Comparison of ENCODE assay signal across 13 cellular contexts in genomic region chr4:118981171-118981838, GRCh38.
DNase-seq lines count a peak whose midpoint lies in the region; ATAC-seq and TF ChIP-seq lines count a peak whose summit lies in the region.
"Had no signal": no experiment of that assay in that cellular context is flagged by ENCODE, and none has a peak within 500 bp of the region (broad histone marks: within the 10 kb centered on the region; RNA-seq: fewer than 3 reads in every experiment).

No MANE protein-coding gene starts in this region.

- H3K36me3 ChIP-seq in SJSA1 (no peaks in the 10 kb centered on the region), left ventricle myocardium inferior (no peaks in the 10 kb centered on the region)

- H3K4me3 Mint-ChIP-seq in activated CD4-positive, alpha-beta T cell treated with anti-CD3 and anti-CD28 coated beads, Interleukin-2, amount 10 ng/mL, durations not matched to agents 7 days and 5 days = no peak overlapping the region
- H3K4me3 Mint-ChIP-seq: neural crest cell; stimulated activated naive CD8-positive, alpha-beta T cell treated with anti-CD3 and anti-CD28 coated beads, Interleukin-15, amount 100 ng/mL, for 72 hours; T-cell had no signal

- H3K4me3 ChIP-seq in SJSA1 = peak overlapping the region; percentile 13
- H3K4me3 ChIP-seq in left ventricle myocardium inferior = no peak overlapping the region
- no peak overlapping the region for H3K4me3 ChIP-seq in skeletal muscle cell (ENCODE audit: low read depth, low read length)

- no peak overlapping the region for H3K27ac Mint-ChIP-seq in activated CD4-positive, alpha-beta T cell treated with anti-CD3 and anti-CD28 coated beads, Interleukin-2, amount 10 ng/mL, durations not matched to agents 7 days and 5 days
- H3K27ac Mint-ChIP-seq: stimulated activated naive CD8-positive, alpha-beta T cell treated with anti-CD3 and anti-CD28 coated beads, Interleukin-15, amount 100 ng/mL, for 72 hours; T-cell had no signal

- TF ChIP-seq CTCF in left ventricle myocardium inferior (IDR thresholded peaks at IDR 0.05; ENCODE audit: borderline replicate concordance) = no peak

- H3K27me3 Mint-ChIP-seq in activated CD4-positive, alpha-beta T cell treated with anti-CD3 and anti-CD28 coated beads, Interleukin-2, amount 10 ng/mL, durations not matched to agents 7 days and 5 days = peaks cover 11% of the 10 kb centered on the region
- H3K27me3 Mint-ChIP-seq: stimulated activated naive CD8-positive, alpha-beta T cell treated with anti-CD3 and anti-CD28 coated beads, Interleukin-15, amount 100 ng/mL, for 72 hours had no signal

- no peaks in the 10 kb centered on the region for H3K9me3 Mint-ChIP-seq in activated CD4-positive, alpha-beta T cell treated with anti-CD3 and anti-CD28 coated beads, Interleukin-2, amount 10 ng/mL, durations not matched to agents 7 days and 5 days
- H3K9me3 Mint-ChIP-seq: neural crest cell; stimulated activated naive CD8-positive, alpha-beta T cell treated with anti-CD3 and anti-CD28 coated beads, Interleukin-15, amount 100 ng/mL, for 72 hours; T-cell had no signal

- H3K4me1 Mint-ChIP-seq in activated CD4-positive, alpha-beta T cell treated with anti-CD3 and anti-CD28 coated beads, Interleukin-2, amount 10 ng/mL, durations not matched to agents 7 days and 5 days = no peaks in the 10 kb centered on the region
- H3K4me1 Mint-ChIP-seq: neural crest cell; stimulated activated naive CD8-positive, alpha-beta T cell treated with anti-CD3 and anti-CD28 coated beads, Interleukin-15, amount 100 ng/mL, for 72 hours; T-cell had no signal

- no peaks in the 10 kb centered on the region for H3K9me3 ChIP-seq in SJSA1 (replicated peaks)
- no peaks in the 10 kb centered on the region for H3K9me3 ChIP-seq in left ventricle myocardium inferior (replicated peaks)

- peak; percentile 83 to 90 for DNase-seq in SJSA1 (ENCODE audit: low read depth in 1 of 2, low spot score in 2 of 2)
- DNase-seq in left ventricle myocardium inferior = no peak
- DNase-seq in skeletal muscle cell (ENCODE audit: low read depth) = peak; percentile 36
- no peak for DNase-seq in activated CD4-positive, alpha-beta T cell treated with anti-CD3 and anti-CD28 coated beads, Interleukin-2, amount 10 ng/mL, durations not matched to agents 7 days and 5 days
- DNase-seq in NCI-H2029 (lab: John Stamatoyannopoulos, UW) = no peak
- no peak for DNase-seq in NCI-H1436 treated with DMSO at 0.1 percent for 48 hours (lab: John Stamatoyannopoulos, UW)
- DNase-seq: kidney had no signal

- CTCF ChIA-PET in activated CD4-positive, alpha-beta T cell treated with anti-CD3 and anti-CD28 coated beads, Interleukin-2, amount 10 ng/mL, durations not matched to agents 7 days and 5 days (lab: Charles Lee) = interaction anchor here (1.3 to 1.4 kb wide), 2 partner anchors 10 to 14 kb away, joined by 3 read pairs; no protein-coding TSS in a partner anchor

- H3K27me3 ChIP-seq in SJSA1 (replicated peaks) (no peaks in the 10 kb centered on the region), left ventricle myocardium inferior (ENCODE audit: low read depth) (no peaks in the 10 kb centered on the region)

- ATAC-seq in GM21529 (IDR thresholded peaks at IDR 0.05; ENCODE audit: unreplicated experiment) (peak; percentile 10), GM19463 (IDR thresholded peaks at IDR 0.05; ENCODE audit: unreplicated experiment) (no peak)

- peaks cover 27% of the 10 kb centered on the region for H3K4me1 ChIP-seq in SJSA1 (replicated peaks)
- H3K4me1 ChIP-seq in left ventricle myocardium inferior = peaks cover 83% of the 10 kb centered on the region

- H3K36me3 Mint-ChIP-seq in activated CD4-positive, alpha-beta T cell treated with anti-CD3 and anti-CD28 coated beads, Interleukin-2, amount 10 ng/mL, durations not matched to agents 7 days and 5 days (ENCODE audit: low read depth) = no peaks in the 10 kb centered on the region
- H3K36me3 Mint-ChIP-seq: T-cell had no signal

- intact Hi-C loops in left ventricle myocardium inferior (cut with micrococcal nuclease) = loop anchor here (5.0 kb wide), 1 partner anchor 306 kb away; no protein-coding TSS in a partner anchor

- peak overlapping the region; percentile 89 for H3K27ac ChIP-seq in SJSA1
- H3K27ac ChIP-seq in left ventricle myocardium inferior (replicated peaks) = peak overlapping the region; percentile 65
- H3K27ac ChIP-seq: HL-60 had no signal

- POLR2A ChIA-PET in activated CD4-positive, alpha-beta T cell treated with anti-CD3 and anti-CD28 coated beads, Interleukin-2, amount 10 ng/mL, durations not matched to agents 7 days and 5 days (lab: Charles Lee) = no interaction called here

Comparison
In these comparisons a context has a peak if more than half of its experiments do, and no peak if none do; other contexts are left out.
1. DNase-seq: peak in SJSA1 (2 of 2) and skeletal muscle cell (single experiment); none in left ventricle myocardium inferior (single experiment), activated CD4-positive, alpha-beta T cell treated with anti-CD3 and anti-CD28 coated beads, Interleukin-2, amount 10 ng/mL, durations not matched to agents 7 days and 5 days (single experiment), NCI-H2029 (single experiment) and NCI-H1436 treated with DMSO at 0.1 percent for 48 hours (single experiment).